ENCODE assay signal across 8 cellular contexts in genomic region chr19:19515764-19516519, GRCh38. TPM values are rescaled to one million over a fixed set of nuclear protein-coding genes. Genes with fewer than 3 reads are reported as not detected.
DNase-seq lines count a peak whose midpoint lies in the region; ATAC-seq and TF ChIP-seq lines count a peak whose summit lies in the region.

NDUFA13 (plus strand) TSS chr19:19516225; CDS start chr19:19516239, 14 bp downstream.

- H3K4me2 ChIP-seq in MM.1S (ENCODE audit: low read depth, low read length), result peak within 1 kb of the TSS; percentile 91
- peak within 1 kb of the TSS; percentile 95 for H3K4me2 ChIP-seq in neural cell (ENCODE audit: low read length)

- H3K4me1 Mint-ChIP-seq in stimulated activated naive CD8-positive, alpha-beta T cell treated with anti-CD3 and anti-CD28 coated beads, Interleukin-15, amount 100 ng/mL, for 72 hours, result peaks cover 54% of the 10 kb centered on the region

- H2AFZ ChIP-seq in MM.1S (ENCODE audit: low read length) (peak within 1 kb of the TSS; percentile 99), neural cell (ENCODE audit: low read depth, low read length) (peak within 1 kb of the TSS; percentile 69)

- peaks cover 41% of the 10 kb centered on the region for H3K79me2 ChIP-seq in MM.1S (ENCODE audit: low read length)
- peaks cover 29% of the 10 kb centered on the region for H3K79me2 ChIP-seq in neural cell (replicated peaks; ENCODE audit: insufficient read depth, low read length)

- in situ Hi-C loops in HAP-1 (cut with MboI; ENCODE audit: low sequenced_read_pairs), result no loop called here

- no peaks in the 10 kb centered on the region for H3K9me2 ChIP-seq in MM.1S (replicated peaks; ENCODE audit: insufficient read depth, low read length)
- no peaks in the 10 kb centered on the region for H3K9me2 ChIP-seq in neural cell (ENCODE audit: insufficient read depth, low read length)

- peak within 1 kb of the TSS; percentile 86 to 93 for H3K4me3 Mint-ChIP-seq in stimulated activated naive CD8-positive, alpha-beta T cell treated with anti-CD3 and anti-CD28 coated beads, Interleukin-15, amount 100 ng/mL, for 72 hours

- TF ChIP-seq EP300 in neural cell (conservative IDR thresholded peaks at IDR 0.05; ENCODE audit: poor library complexity, severe bottlenecking), result peak; percentile 44

- H3K4me3 ChIP-seq in HAP-1 (peak within 1 kb of the TSS; percentile 82), MM.1S (ENCODE audit: low read length) (peak within 1 kb of the TSS; percentile 98), foreskin fibroblast (ENCODE audit: low read depth in 1 of 2, low read length in 2 of 2) (peak within 1 kb of the TSS; percentile 63 to 94), neural cell (ENCODE audit: low read length) (peak within 1 kb of the TSS; percentile 86)

- no peaks in the 10 kb centered on the region for H3K27me3 Mint-ChIP-seq in stimulated activated naive CD8-positive, alpha-beta T cell treated with anti-CD3 and anti-CD28 coated beads, Interleukin-15, amount 100 ng/mL, for 72 hours

- H3K9ac ChIP-seq in MM.1S (ENCODE audit: low read length), result peak within 1 kb of the TSS; percentile 87
- H3K9ac ChIP-seq in neural cell (ENCODE audit: low read length), result peak within 1 kb of the TSS; percentile 81

- TF ChIP-seq CTCF in MM.1S (IDR thresholded peaks at IDR 0.05; ENCODE audit: low read length) (no peak), foreskin fibroblast (IDR thresholded peaks at IDR 0.05; ENCODE audit: low read depth, low read length) (no peak), neural cell (IDR thresholded peaks at IDR 0.05; ENCODE audit: poor library complexity, severe bottlenecking) (peak; percentile 15)

- no peaks in the 10 kb centered on the region for H3K9me3 Mint-ChIP-seq in stimulated activated naive CD8-positive, alpha-beta T cell treated with anti-CD3 and anti-CD28 coated beads, Interleukin-15, amount 100 ng/mL, for 72 hours

- DNase-seq in ELR (ENCODE audit: low read depth) (peak; percentile 94), HAP-1 (ENCODE audit: low spot score in 2 of 2) (peak; percentile 80 to 95), MM.1S (peak; percentile 91), SHP77 treated with DMSO at 0.1 percent for 48 hours (lab: John Stamatoyannopoulos, UW) (peak; percentile 73), foreskin fibroblast (peak; percentile 88 to 96)
- peak; percentile 98 for DNase-seq in activated effector memory CD4-positive, alpha-beta T cell treated with anti-CD3 and anti-CD28 coated beads, Interleukin-2, amount 50 U/mL, for 16 hours
- DNase-seq in stimulated activated naive CD8-positive, alpha-beta T cell treated with anti-CD3 and anti-CD28 coated beads, Interleukin-15, amount 100 ng/mL, for 72 hours, result peak; percentile 94 to 95

- H3K27ac ChIP-seq in MM.1S (ENCODE audit: low read length), result peak within 1 kb of the TSS; percentile 51; the same call in 1 of the 2 replicates
- H3K27ac ChIP-seq in neural cell (ENCODE audit: low read length), result peak within 1 kb of the TSS; percentile 74

- H3K27me3 ChIP-seq in HAP-1 (ENCODE audit: low read depth) (no peaks in the 10 kb centered on the region), MM.1S (replicated peaks; ENCODE audit: insufficient read depth, low read length) (no peaks in the 10 kb centered on the region), neural cell (ENCODE audit: insufficient read depth, low read depth, low read length) (no peaks in the 10 kb centered on the region)

- peak within 1 kb of the TSS; percentile 95 to 96 for H3K27ac Mint-ChIP-seq in stimulated activated naive CD8-positive, alpha-beta T cell treated with anti-CD3 and anti-CD28 coated beads, Interleukin-15, amount 100 ng/mL, for 72 hours

- no peaks in the 10 kb centered on the region for H4K20me1 ChIP-seq in MM.1S (ENCODE audit: insufficient read depth, low read length)
- no peaks in the 10 kb centered on the region for H4K20me1 ChIP-seq in neural cell (ENCODE audit: insufficient read depth)

- H3K4me1 ChIP-seq in HAP-1, result peaks cover 10% of the 10 kb centered on the region
- peaks cover 3% of the 10 kb centered on the region; the same call in 1 of the 2 replicates for H3K4me1 ChIP-seq in MM.1S (ENCODE audit: low read length)

- peak; percentile 93 for ATAC-seq in stimulated activated naive CD8-positive, alpha-beta T cell treated with anti-CD3 and anti-CD28 coated beads, Interleukin-15, amount 100 ng/mL, for 72 hours

- H3F3A ChIP-seq in MM.1S (ENCODE audit: insufficient read depth, low read length), result peaks cover 10% of the 10 kb centered on the region; the same call in 1 of the 2 replicates
- no peaks in the 10 kb centered on the region for H3F3A ChIP-seq in neural cell (ENCODE audit: insufficient read depth, low read length, poor library complexity, severe bottlenecking)

- no peaks in the 10 kb centered on the region for H3K9me3 ChIP-seq in HAP-1
- no peaks in the 10 kb centered on the region for H3K9me3 ChIP-seq in MM.1S (replicated peaks; ENCODE audit: insufficient read depth, low read length)
- no peaks in the 10 kb centered on the region for H3K9me3 ChIP-seq in neural cell (ENCODE audit: low read length)

- H3K36me3 ChIP-seq in HAP-1 (replicated peaks), result peaks cover 14% of the 10 kb centered on the region
- H3K36me3 ChIP-seq in MM.1S (replicated peaks; ENCODE audit: insufficient read depth, low read length), result no peaks in the 10 kb centered on the region
- no peaks in the 10 kb centered on the region for H3K36me3 ChIP-seq in neural cell (ENCODE audit: insufficient read depth, low read length)

- no peak for TF ChIP-seq RAD21 in neural cell (conservative IDR thresholded peaks at IDR 0.05)

TF ChIP-seq in neural cell, 6 proteins besides CTCF, POLR2A, EP300 and RAD21:
- TF ChIP-seq SMC3 (conservative IDR thresholded peaks at IDR 0.05; ENCODE audit: poor library complexity) (no peak), EZH2 (IDR thresholded peaks at IDR 0.05; ENCODE audit: borderline replicate concordance, insufficient read depth, low read length, poor library complexity, severe bottlenecking) (no peak), POLR2AphosphoS5 (IDR thresholded peaks at IDR 0.05) (peak; percentile 100), TAF1 (IDR thresholded peaks at IDR 0.05; ENCODE audit: low read depth) (peak; percentile 70), REST (IDR thresholded peaks at IDR 0.05; ENCODE audit: borderline replicate concordance) (peak; percentile 38), MXI1 (conservative IDR thresholded peaks at IDR 0.05; ENCODE audit: poor library complexity, severe bottlenecking) (peak; percentile 84)

RNA-seq across cellular contexts. Expression of gene NDUFA13, which starts in this region (rescaled TPM):
- 266 and 308 TPM in 2 replicates for polyA plus RNA-seq in neural cell
- polyA minus RNA-seq in neural cell, result 102 and 122 TPM in 2 replicates

Comparison
In these comparisons a context has a peak if more than half of its experiments do, and no peak if none do; other contexts are left out.
1. Peak in every context shown above with its lines: DNase-seq, ATAC-seq, H3K4me3 ChIP-seq and H3K27ac ChIP-seq.